ENCODE assay signal across 8 cellular contexts in the genomic region with DNA sequence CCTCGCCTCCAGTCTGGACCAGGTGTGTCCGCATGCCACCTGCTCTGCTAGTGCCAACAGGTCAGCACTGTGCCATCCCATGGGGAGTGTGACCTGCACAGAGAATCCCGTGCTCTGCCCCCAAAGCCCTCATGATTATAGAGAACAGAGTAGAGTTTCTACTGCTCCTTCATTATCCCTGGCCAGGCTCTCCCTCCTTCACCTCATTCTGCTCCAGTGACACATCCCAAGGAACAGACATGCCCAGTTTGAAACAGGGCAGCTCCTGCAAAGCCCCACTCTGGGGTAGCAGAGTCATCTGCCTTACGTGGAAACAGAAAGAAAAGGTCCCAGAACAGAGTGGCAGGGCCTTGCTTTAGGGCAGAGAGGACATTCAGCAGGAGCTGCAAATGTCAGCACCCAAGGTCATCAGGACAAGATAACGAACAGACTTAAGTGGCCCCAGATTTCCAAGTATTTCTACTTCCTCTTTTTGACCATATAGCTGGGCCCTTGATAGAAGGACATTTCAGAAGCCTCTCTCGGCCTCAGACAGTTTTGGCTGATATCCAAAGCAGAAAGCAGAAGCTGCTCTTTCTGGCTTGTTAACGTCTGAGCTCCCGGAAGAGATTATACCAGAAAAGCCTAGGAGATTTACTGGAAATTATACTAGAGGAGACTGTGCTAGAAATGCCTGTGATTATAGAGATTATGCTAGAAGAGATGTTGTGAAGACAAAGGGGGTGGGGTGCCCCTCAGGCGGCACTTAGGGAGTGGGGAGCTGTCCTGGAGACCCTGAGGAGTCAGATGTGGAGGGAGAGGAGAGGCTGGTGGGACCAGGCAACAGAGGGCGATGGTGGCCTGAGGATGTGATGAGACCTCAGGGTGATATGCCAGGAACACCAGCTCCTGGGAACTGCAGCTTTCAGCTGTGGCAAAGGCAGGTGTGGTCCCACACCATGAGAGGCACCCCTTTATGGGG. TPM values are rescaled to one million over a fixed set of nuclear protein-coding genes. Genes with fewer than 3 reads are reported as not detected.
A peak's percentile ranks its signal among the peaks of the same experiment; 100 is the strongest.
DNase-seq lines count a peak whose midpoint lies in the region; ATAC-seq and TF ChIP-seq lines count a peak whose summit lies in the region.

No MANE protein-coding gene starts in this region.

- H3K4me1 Mint-ChIP-seq in activated CD4-positive, alpha-beta T cell treated with anti-CD3 and anti-CD28 coated beads, Interleukin-2, amount 10 ng/mL, durations not matched to agents 7 days and 5 days = peaks cover 11% of the 10 kb centered on the region

- H3K14ac ChIP-seq in mesenchymal stem cell (ENCODE audit: low read length in 2 of 2) = peak overlapping the region in 1 of 2 experiments; percentile 51

- TF ChIP-seq CTCF in WERI-Rb-1 (IDR thresholded peaks at IDR 0.05; ENCODE audit: low read depth, low read length) = peak; percentile 42; the same call in 1 of the 2 replicates

- H3K4me3 ChIP-seq in WERI-Rb-1 (ENCODE audit: low read depth, low read length) (no peak overlapping the region; the same call in 1 of the 2 replicates), mesenchymal stem cell (ENCODE audit: insufficient read depth in 1 of 2, low read depth in 1 of 2, low read length in 2 of 2) (no peak overlapping the region)

- H2AK5ac ChIP-seq in mesenchymal stem cell (ENCODE audit: low read length, severe bottlenecking) = no peak overlapping the region

- H3K4me3 Mint-ChIP-seq in activated CD4-positive, alpha-beta T cell treated with anti-CD3 and anti-CD28 coated beads, Interleukin-2, amount 10 ng/mL, durations not matched to agents 7 days and 5 days = no peak overlapping the region

- POLR2A ChIA-PET in activated CD4-positive, alpha-beta T cell treated with anti-CD3 and anti-CD28 coated beads, Interleukin-2, amount 10 ng/mL, durations not matched to agents 7 days and 5 days (lab: Charles Lee) = no interaction called here

- H3K27me3 ChIP-seq in WERI-Rb-1 (ENCODE audit: insufficient read depth, low read depth, severe bottlenecking) (no peaks in the 10 kb centered on the region), mesenchymal stem cell (ENCODE audit: control insufficient read depth in 1 of 2, insufficient read depth in 1 of 2, low read length in 2 of 2) (peaks cover 4 to 13% of the 10 kb centered on the region in 2 experiments)

- H3K27ac Mint-ChIP-seq in activated CD4-positive, alpha-beta T cell treated with anti-CD3 and anti-CD28 coated beads, Interleukin-2, amount 10 ng/mL, durations not matched to agents 7 days and 5 days = no peak overlapping the region

- H3K4ac ChIP-seq in mesenchymal stem cell (ENCODE audit: low read depth in 1 of 2, low read length in 2 of 2) = no peak overlapping the region

- H3K9me3 ChIP-seq in WERI-Rb-1 (ENCODE audit: severe bottlenecking) (no peaks in the 10 kb centered on the region), mesenchymal stem cell (ENCODE audit: control insufficient read depth, low read length) (no peaks in the 10 kb centered on the region)

- WGBS in mesenchymal stem cell = 44% methylated on average over 10 of the region's 10 CpGs

- peak overlapping the region; percentile 83 for H4K91ac ChIP-seq in mesenchymal stem cell (ENCODE audit: low read length)

- no peak overlapping the region for H2BK5ac ChIP-seq in mesenchymal stem cell (ENCODE audit: low read depth, low read length, poor library complexity, severe bottlenecking)

- ATAC-seq in HG03432 (IDR thresholded peaks at IDR 0.05; ENCODE audit: unreplicated experiment) = peak; percentile 51
- no peak for ATAC-seq in HG02870 (IDR thresholded peaks at IDR 0.05; ENCODE audit: unreplicated experiment)

- no peaks in the 10 kb centered on the region for H3K4me1 ChIP-seq in mesenchymal stem cell (ENCODE audit: control insufficient read depth, insufficient read depth, low read depth, low read length)

- H3K23ac ChIP-seq in mesenchymal stem cell (ENCODE audit: low read length in 2 of 2) = no peak overlapping the region

- peak; percentile 57 for DNase-seq in Ammon's horn (ENCODE audit: low spot score)
- peak; percentile 65 for DNase-seq in WERI-Rb-1
- peak; percentile 18 for DNase-seq in mesenchymal stem cell
- no peak for DNase-seq in NCI-H446 (lab: John Stamatoyannopoulos, UW)
- no peak for DNase-seq in activated effector memory CD4-positive, alpha-beta T cell treated with Interleukin-2 at 50 U/mL for 16 hours
- DNase-seq in activated CD4-positive, alpha-beta T cell treated with anti-CD3 and anti-CD28 coated beads, Interleukin-2, amount 10 ng/mL, durations not matched to agents 7 days and 5 days = no peak

- no peak overlapping the region for H2BK15ac ChIP-seq in mesenchymal stem cell (ENCODE audit: low read depth, poor library complexity, severe bottlenecking)

- peaks cover 10% of the 10 kb centered on the region for H3K27me3 Mint-ChIP-seq in activated CD4-positive, alpha-beta T cell treated with anti-CD3 and anti-CD28 coated beads, Interleukin-2, amount 10 ng/mL, durations not matched to agents 7 days and 5 days

- peak overlapping the region; percentile 56 for H3K27ac ChIP-seq in WERI-Rb-1
- H3K27ac ChIP-seq in mesenchymal stem cell (ENCODE audit: low read length, poor library complexity, severe bottlenecking) = no peak overlapping the region

- no peaks in the 10 kb centered on the region for H3K9me3 Mint-ChIP-seq in activated CD4-positive, alpha-beta T cell treated with anti-CD3 and anti-CD28 coated beads, Interleukin-2, amount 10 ng/mL, durations not matched to agents 7 days and 5 days

- peak overlapping the region; percentile 70 for H3K9ac ChIP-seq in mesenchymal stem cell (ENCODE audit: low read length)

- CTCF ChIA-PET in activated CD4-positive, alpha-beta T cell treated with anti-CD3 and anti-CD28 coated beads, Interleukin-2, amount 10 ng/mL, durations not matched to agents 7 days and 5 days (lab: Charles Lee) = interaction anchor here (1.0 to 1.6 kb wide), 3 partner anchors 9 to 221 kb away, joined by 4 to 5 read pairs (median 4); no protein-coding TSS in a partner anchor

- peak overlapping the region; percentile 63 for H4K8ac ChIP-seq in mesenchymal stem cell (ENCODE audit: low read length)

- H2BK120ac ChIP-seq in mesenchymal stem cell (ENCODE audit: low read depth, low read length) = no peak overlapping the region

- H3K36me3 ChIP-seq in WERI-Rb-1 = peaks cover 3% of the 10 kb centered on the region; the same call in 1 of the 2 replicates
- no peaks in the 10 kb centered on the region for H3K36me3 ChIP-seq in mesenchymal stem cell (ENCODE audit: control insufficient read depth in 1 of 2, insufficient read depth in 2 of 2, low read depth in 1 of 2, low read length in 2 of 2)

- H3K18ac ChIP-seq in mesenchymal stem cell (ENCODE audit: low read depth in 1 of 2, low read length in 2 of 2) = peak overlapping the region; percentile 62 to 64

- H2AFZ ChIP-seq in mesenchymal stem cell (ENCODE audit: low read depth, low read length) = no peak overlapping the region

- no peaks in the 10 kb centered on the region for H3K79me1 ChIP-seq in mesenchymal stem cell (replicated peaks; ENCODE audit: low read length, poor library complexity, severe bottlenecking)

- H2BK12ac ChIP-seq in mesenchymal stem cell (ENCODE audit: low read length in 2 of 2) = peak overlapping the region in 1 of 2 experiments; percentile 71

- H3K4me2 ChIP-seq in mesenchymal stem cell (ENCODE audit: low read length, poor library complexity, severe bottlenecking) = no peak overlapping the region

- no peaks in the 10 kb centered on the region for H3K36me3 Mint-ChIP-seq in activated CD4-positive, alpha-beta T cell treated with anti-CD3 and anti-CD28 coated beads, Interleukin-2, amount 10 ng/mL, durations not matched to agents 7 days and 5 days (ENCODE audit: low read depth)

RNA-seq across cellular contexts. Expression of a gene that starts 12.6 kb away (rescaled TPM):
- 5.5 TPM for polyA plus RNA-seq in mesenchymal stem cell (2013, experiment 1 of 2)
- 5.8 TPM for polyA plus RNA-seq in mesenchymal stem cell (2013, experiment 2 of 2)
- not detected for total RNA-seq in activated CD4-positive, alpha-beta T cell treated with anti-CD3 and anti-CD28 coated beads, Interleukin-2, amount 10 ng/mL, durations not matched to agents 7 days and 5 days

RNA-seq across cellular contexts. Expression of a gene that starts 13.0 kb away (rescaled TPM):
- 4.9 TPM for polyA plus RNA-seq in mesenchymal stem cell (2013, experiment 1 of 2)
- polyA plus RNA-seq in mesenchymal stem cell (2013, experiment 2 of 2) = 4.5 TPM
- not detected for total RNA-seq in activated CD4-positive, alpha-beta T cell treated with anti-CD3 and anti-CD28 coated beads, Interleukin-2, amount 10 ng/mL, durations not matched to agents 7 days and 5 days

RNA-seq across cellular contexts. Expression of a gene that starts 50.4 kb away (rescaled TPM):
- polyA plus RNA-seq in mesenchymal stem cell (2013, experiment 1 of 2) = not detected
- polyA plus RNA-seq in mesenchymal stem cell (2013, experiment 2 of 2) = not detected
- total RNA-seq in activated CD4-positive, alpha-beta T cell treated with anti-CD3 and anti-CD28 coated beads, Interleukin-2, amount 10 ng/mL, durations not matched to agents 7 days and 5 days = 100 to 1,000 TPM; 111 to 149 TPM

Comparison
In these comparisons a context has a peak if more than half of its experiments do, and no peak if none do; other contexts are left out.
1. DNase-seq: peak in Ammon's horn (single experiment), WERI-Rb-1 (single experiment) and mesenchymal stem cell (single experiment); none in NCI-H446 (0 of 2), activated effector memory CD4-positive, alpha-beta T cell treated with Interleukin-2 at 50 U/mL for 16 hours (single experiment) and activated CD4-positive, alpha-beta T cell treated with anti-CD3 and anti-CD28 coated beads, Interleukin-2, amount 10 ng/mL, durations not matched to agents 7 days and 5 days (single experiment).